ENCODE assay signal across 21 cellular contexts in the genomic region with DNA sequence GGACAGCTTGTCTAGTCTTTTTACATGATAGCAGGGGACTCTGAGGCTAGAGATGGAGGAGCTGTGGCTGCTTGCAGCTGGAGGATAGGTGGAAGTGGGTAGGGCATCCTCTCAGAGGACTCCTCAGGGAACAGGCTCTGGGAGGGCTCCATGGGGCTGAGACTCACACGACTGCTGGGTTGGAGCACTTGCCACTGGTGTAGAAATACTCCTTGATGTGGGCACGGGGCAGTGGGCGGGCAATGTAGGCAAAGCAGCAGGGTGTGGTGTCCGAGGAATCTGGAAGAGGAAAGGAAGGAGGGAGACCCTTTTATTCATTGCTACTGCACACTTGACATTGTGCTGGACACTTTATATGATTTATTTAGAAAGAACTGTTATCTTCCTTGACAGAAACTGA. TPM values are rescaled to one million over a fixed set of nuclear protein-coding genes. Genes with fewer than 3 reads are reported as not detected.
DNase-seq lines count a peak whose midpoint lies in the region; ATAC-seq, FAIRE-seq and TF ChIP-seq lines count a peak whose summit lies in the region.
"Had no signal": no experiment of that assay in that cellular context is flagged by ENCODE, and none has a peak within 500 bp of the region (broad histone marks: within the 10 kb centered on the region; RNA-seq: fewer than 3 reads in every experiment).

No MANE protein-coding gene starts in this region.

- H3K9me3 ChIP-seq in BLaER1 treated with 17β-estradiol and CSF1 and Interleukin-3, amounts not matched to agents 10 nM and 100 nM (replicated peaks in 1 of 11): peaks cover 0 to 16% (median 8%) of the 10 kb centered on the region in 11 experiments; a peak in 8 of 22 replicates
- H3K9me3 ChIP-seq: upper lobe of left lung had no signal

- H3K4me2 ChIP-seq in BLaER1 treated with 17β-estradiol and CSF1 and Interleukin-3, amounts not matched to agents 10 nM and 100 nM: peak overlapping the region; percentile 48 to 90 (median 75)

- H3K27ac ChIP-seq in BLaER1 treated with 17β-estradiol and CSF1 and Interleukin-3, amounts not matched to agents 10 nM and 100 nM: peak overlapping the region in 10 of 11 experiments; percentile 71 to 89 (median 79); a peak in 19 of 22 replicates
- H3K27ac ChIP-seq: cardiac muscle cell had no signal

- no peaks in the 10 kb centered on the region for H3K27me3 Mint-ChIP-seq in T-helper 2 cell treated with Interferon-gamma antibody and Interleukin-4, amounts not matched to agents 5 μg/mL and 100 μg/mL, for 36 hours (ENCODE audit: low read depth)
- no peaks in the 10 kb centered on the region for H3K27me3 Mint-ChIP-seq in activated CD8-positive, alpha-beta T cell treated with anti-CD3 and anti-CD28 coated beads for 36 hours
- H3K27me3 Mint-ChIP-seq in immature natural killer cell (ENCODE audit: low read depth in 3 of 3): peaks cover 3 to 18% (median 17%) of the 10 kb centered on the region in 3 donors

- peak overlapping the region; percentile 59 for H3K4me3 Mint-ChIP-seq in T-helper 2 cell treated with Interferon-gamma antibody and Interleukin-4, amounts not matched to agents 5 μg/mL and 100 μg/mL, for 36 hours
- peak overlapping the region; percentile 82 for H3K4me3 Mint-ChIP-seq in activated CD8-positive, alpha-beta T cell treated with anti-CD3 and anti-CD28 coated beads for 36 hours
- H3K4me3 Mint-ChIP-seq in immature natural killer cell: peak overlapping the region; percentile 91 to 97 (median 96)
- H3K4me3 Mint-ChIP-seq: HFFc6 had no signal

- H3K36me3 ChIP-seq in BLaER1 treated with 17β-estradiol and CSF1 and Interleukin-3, amounts not matched to agents 10 nM and 100 nM: peaks cover 0 to 14% (median 0%) of the 10 kb centered on the region in 11 experiments; a peak in 1 of 22 replicates
- H3K36me3 ChIP-seq: cardiac muscle cell, upper lobe of left lung had no signal

- no peaks in the 10 kb centered on the region for H3K27me3 ChIP-seq in BLaER1 treated with 17β-estradiol and CSF1 and Interleukin-3, amounts not matched to agents 10 nM and 100 nM
- H3K27me3 ChIP-seq: cardiac muscle cell, upper lobe of left lung had no signal

- peaks cover 15% of the 10 kb centered on the region for H3K36me3 Mint-ChIP-seq in T-helper 2 cell treated with Interferon-gamma antibody and Interleukin-4, amounts not matched to agents 5 μg/mL and 100 μg/mL, for 36 hours (ENCODE audit: low read depth)
- peaks cover 39% of the 10 kb centered on the region for H3K36me3 Mint-ChIP-seq in activated CD8-positive, alpha-beta T cell treated with anti-CD3 and anti-CD28 coated beads for 36 hours (ENCODE audit: low read depth)
- peaks cover 39 to 44% (median 43%) of the 10 kb centered on the region in 3 donors for H3K36me3 Mint-ChIP-seq in immature natural killer cell

- H3K4me3 ChIP-seq in BLaER1 treated with 17β-estradiol and CSF1 and Interleukin-3, amounts not matched to agents 10 nM and 100 nM: peak overlapping the region in 7 of 10 experiments; percentile 13 to 56 (median 49); a peak in 8 of 20 replicates
- H3K4me3 ChIP-seq: cardiac muscle cell had no signal

- FAIRE-seq in HTR-8/SVneo (lab: Jason Lieb, UNC): no peak

- no peaks in the 10 kb centered on the region for H4K20me1 ChIP-seq in BLaER1 treated with 17β-estradiol and CSF1 and Interleukin-3, amounts not matched to agents 10 nM and 100 nM

- CTCF ChIA-PET in activated CD8-positive, alpha-beta T cell treated with anti-CD3 and anti-CD28 coated beads for 36 hours (lab: Charles Lee): interaction anchor here (1.8 kb wide), 1 partner anchor 54 kb away, joined by 5 read pairs; no protein-coding TSS in a partner anchor

- H3K4me1 Mint-ChIP-seq in T-helper 2 cell treated with Interferon-gamma antibody and Interleukin-4, amounts not matched to agents 5 μg/mL and 100 μg/mL, for 36 hours (ENCODE audit: low read depth): peaks cover 52% of the 10 kb centered on the region
- H3K4me1 Mint-ChIP-seq in activated CD8-positive, alpha-beta T cell treated with anti-CD3 and anti-CD28 coated beads for 36 hours (ENCODE audit: low read depth): peaks cover 55% of the 10 kb centered on the region
- peaks cover 79 to 88% of the 10 kb centered on the region in 2 donors for H3K4me1 Mint-ChIP-seq in immature natural killer cell

- TF ChIP-seq CTCF in activated CD8-positive, alpha-beta T cell treated with anti-CD3 and anti-CD28 coated beads for 36 hours (IDR thresholded peaks at IDR 0.05): no peak

- H3K4me1 ChIP-seq in BLaER1 treated with 17β-estradiol and CSF1 and Interleukin-3, amounts not matched to agents 10 nM and 100 nM: peaks cover 57 to 78% (median 67%) of the 10 kb centered on the region in 10 experiments
- H3K4me1 ChIP-seq: upper lobe of left lung had no signal

- DNase-seq in T-helper 2 cell treated with Interferon-gamma antibody and Interleukin-4, amounts not matched to agents 5 μg/mL and 100 μg/mL, for 36 hours (ENCODE audit: low spot score): no peak
- DNase-seq in T-helper 2 cell (no peak), immature natural killer cell (no peak), HTR-8/SVneo (ENCODE audit: insufficient read length, low spot score) (no peak), NCI-H1694 treated with DMSO at 0.1 percent for 48 hours (lab: John Stamatoyannopoulos, UW) (no peak)
- no peak for DNase-seq in activated CD8-positive, alpha-beta T cell treated with anti-CD3 and anti-CD28 coated beads for 36 hours
- DNase-seq: activated CD4-positive, alpha-beta T cell treated with anti-CD3 and anti-CD28 coated beads for 48 hours; Calu3; dermis blood vessel endothelial cell; HFFc6; MV-4-11; NCI-H187; NCI-H748 treated with DMSO at 0.1 percent for 48 hours; retina; upper lobe of left lung had no signal

- H3K27ac Mint-ChIP-seq in T-helper 2 cell treated with Interferon-gamma antibody and Interleukin-4, amounts not matched to agents 5 μg/mL and 100 μg/mL, for 36 hours: peak overlapping the region; percentile 60
- peak overlapping the region; percentile 95 for H3K27ac Mint-ChIP-seq in activated CD8-positive, alpha-beta T cell treated with anti-CD3 and anti-CD28 coated beads for 36 hours
- H3K27ac Mint-ChIP-seq in immature natural killer cell: peak overlapping the region; percentile 90 to 97 (median 94)
- H3K27ac Mint-ChIP-seq: HFFc6 had no signal

- ATAC-seq in activated CD8-positive, alpha-beta T cell treated with anti-CD3 and anti-CD28 coated beads for 36 hours: no peak
- no peak for ATAC-seq in HG03520 (IDR thresholded peaks at IDR 0.05; ENCODE audit: unreplicated experiment)

- no peaks in the 10 kb centered on the region for H3K9me3 Mint-ChIP-seq in T-helper 2 cell treated with Interferon-gamma antibody and Interleukin-4, amounts not matched to agents 5 μg/mL and 100 μg/mL, for 36 hours
- no peaks in the 10 kb centered on the region for H3K9me3 Mint-ChIP-seq in activated CD8-positive, alpha-beta T cell treated with anti-CD3 and anti-CD28 coated beads for 36 hours
- peaks cover 0 to 5% (median 0%) of the 10 kb centered on the region in 6 donors for H3K9me3 Mint-ChIP-seq in immature natural killer cell
- H3K9me3 Mint-ChIP-seq: HFFc6 had no signal

- intact Hi-C loops in activated CD8-positive, alpha-beta T cell treated with anti-CD3 and anti-CD28 coated beads for 36 hours (cut with micrococcal nuclease): no loop called here

- POLR2A ChIA-PET in activated CD8-positive, alpha-beta T cell treated with anti-CD3 and anti-CD28 coated beads for 36 hours (lab: Charles Lee): interaction anchor here (0.8 to 14.3 kb wide), 3 partner anchors 17 to 36 kb away, joined by 3 to 239 read pairs (median 3); no protein-coding TSS in a partner anchor

- peak overlapping the region in 9 of 11 experiments; percentile 17 to 67 (median 43); a peak in 9 of 22 replicates for H3K9ac ChIP-seq in BLaER1 treated with 17β-estradiol and CSF1 and Interleukin-3, amounts not matched to agents 10 nM and 100 nM

RNA-seq across cellular contexts. Expression of a gene that starts 1.8 kb away (rescaled TPM):
- total RNA-seq in activated CD8-positive, alpha-beta T cell treated with anti-CD3 and anti-CD28 coated beads for 36 hours: 100 to 1,000 TPM; 156 to 158 TPM
- polyA plus RNA-seq in immature natural killer cell: 1,000 to 10,000 TPM; 1,095 to 2,255 (median 1,960) TPM
- total RNA-seq: A172, cardiac muscle cell, osteocyte had no signal

RNA-seq across cellular contexts. Expression of a gene that starts 9.7 kb away (rescaled TPM):
- total RNA-seq in activated CD8-positive, alpha-beta T cell treated with anti-CD3 and anti-CD28 coated beads for 36 hours: under 1 TPM; 0.38 to 0.70 TPM
- polyA plus RNA-seq in immature natural killer cell: under 1 TPM in 2 of 3 donors, not detected in 1; 0.11 to 0.19 TPM
- total RNA-seq: A172, Calu3, cardiac muscle cell, dermis blood vessel endothelial cell, HFFc6, OCI-LY7, osteocyte had no signal

RNA-seq across cellular contexts. Expression of a gene that starts 52.2 kb away (rescaled TPM):
- 10 to 100 TPM; 12.6 to 16.0 TPM for total RNA-seq in activated CD8-positive, alpha-beta T cell treated with anti-CD3 and anti-CD28 coated beads for 36 hours
- polyA plus RNA-seq in immature natural killer cell: 1 to 10 TPM in 1 of 3 donors, under 1 TPM in 1, not detected in 1; 0.82 to 1.7 TPM
- total RNA-seq: upper lobe of left lung had no signal
